Comparison of ENCODE assay signal across 14 cellular contexts in the genomic region with DNA sequence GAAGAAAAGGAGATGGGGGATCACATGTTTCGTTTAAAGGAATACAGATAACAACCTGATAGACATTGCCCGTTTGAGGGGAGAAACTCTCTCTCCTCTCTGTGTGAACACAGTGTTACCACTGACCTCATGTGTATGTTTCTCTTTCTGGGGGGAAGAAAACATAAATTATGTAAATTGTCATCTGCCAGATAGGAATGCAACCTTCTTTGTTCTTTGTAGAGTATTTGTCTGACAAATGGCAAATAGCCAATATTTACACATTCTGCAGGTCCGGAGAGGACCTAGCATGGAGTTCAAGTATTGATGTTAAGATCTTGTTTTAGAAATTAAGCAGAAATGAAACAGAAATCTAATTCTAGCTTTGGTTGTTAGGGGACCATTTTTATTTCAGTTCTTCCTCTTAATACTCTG.
DNase-seq lines count a peak whose midpoint lies in the region; ATAC-seq and TF ChIP-seq lines count a peak whose summit lies in the region.
"Had no signal": no experiment of that assay in that cellular context is flagged by ENCODE, and none has a peak within 500 bp of the region (broad histone marks: within the 10 kb centered on the region; RNA-seq: fewer than 3 reads in every experiment).

No MANE protein-coding gene starts in this region.

- peak; percentile 9 for DNase-seq in GM06990 (ENCODE audit: extremely low read depth, insufficient read length)
- DNase-seq in NCI-H774 (lab: John Stamatoyannopoulos, UW) = peak; percentile 55
- no peak for DNase-seq in left colon
- DNase-seq in heart right ventricle = no peak
- no peak for DNase-seq in NCI-H2107 treated with DMSO at 0.1 percent for 48 hours (lab: John Stamatoyannopoulos, UW; ENCODE audit: unreplicated experiment)
- DNase-seq: activated naive CD8-positive, alpha-beta T cell treated with anti-CD3 and anti-CD28 coated beads for 36 hours; activated T-cell treated with anti-CD3 and anti-CD28 coated beads for 4 hours; natural killer cell; T-cell had no signal

- 53 to 60% methylated on average over 3 of the region's 3 CpGs for WGBS in heart right ventricle, 2 donors

- ATAC-seq in GM21360 (IDR thresholded peaks at IDR 0.05; ENCODE audit: unreplicated experiment) (peak; percentile 45), HG03066 (IDR thresholded peaks at IDR 0.05; ENCODE audit: low read depth, unreplicated experiment) (peak; percentile 51), left colon (no peak), heart right ventricle (no peak), HG02973 (IDR thresholded peaks at IDR 0.05; ENCODE audit: unreplicated experiment) (no peak)
- ATAC-seq: natural killer cell, T-cell had no signal

- H3K27ac ChIP-seq in heart right ventricle = no peak overlapping the region
- H3K27ac ChIP-seq: HL-60, vagina had no signal

- no peaks in the 10 kb centered on the region; the same call in 1 of the 2 replicates for H3K36me3 ChIP-seq in GM06990 (ENCODE audit: control insufficient read depth, insufficient read depth, low read length)
- peaks cover 0 to 13% (median 0%) of the 10 kb centered on the region in 9 donors for H3K36me3 ChIP-seq in heart right ventricle
- H3K36me3 ChIP-seq: vagina had no signal

- H3K4me1 ChIP-seq in heart right ventricle = no peaks in the 10 kb centered on the region
- H3K4me1 ChIP-seq: vagina had no signal

- H3K4me3 ChIP-seq in GM06990 (replicated peaks; ENCODE audit: low read depth, low read length) (no peak overlapping the region), heart right ventricle (no peak overlapping the region)
- H3K4me3 ChIP-seq: vagina had no signal

- intact Hi-C loops in left colon (cut with DNase I, micrococcal nuclease) = no loop called here
- intact Hi-C loops in heart right ventricle (cut with DNase I) = no loop called here

- no peaks in the 10 kb centered on the region for H3K9me3 ChIP-seq in heart right ventricle
- H3K9me3 ChIP-seq: vagina had no signal

- H3K27me3 ChIP-seq in GM06990 (replicated peaks; ENCODE audit: control insufficient read depth, insufficient read depth, low read length) (no peaks in the 10 kb centered on the region), heart right ventricle (no peaks in the 10 kb centered on the region)
- H3K27me3 ChIP-seq: vagina had no signal

- TF ChIP-seq CTCF in GM06990 (IDR thresholded peaks at IDR 0.05; ENCODE audit: insufficient read depth, low read length, poor library complexity, severe bottlenecking) = no peak
- TF ChIP-seq CTCF in heart right ventricle (IDR thresholded peaks at IDR 0.05) = no peak

Comparison
In these comparisons a context has a peak if more than half of its experiments do, and no peak if none do; other contexts are left out.
1. DNase-seq: peak in GM06990 (single experiment) and NCI-H774 (single experiment); none in left colon (0 of 2), heart right ventricle (0 of 2) and NCI-H2107 treated with DMSO at 0.1 percent for 48 hours (single experiment).
2. ATAC-seq: peak in GM21360 (single experiment) and HG03066 (single experiment); none in left colon (single experiment), heart right ventricle (0 of 8) and HG02973 (single experiment).